22 cellular contexts compared by ENCODE assay signal in genomic region chr3:114538211-114538610, GRCh38.
"Had no signal": no experiment of that assay in that cellular context is flagged by ENCODE, and none has a peak within 500 bp of the region (broad histone marks: within the 10 kb centered on the region; RNA-seq: fewer than 3 reads in every experiment).

No MANE protein-coding gene starts in this region.

- H3K9me3 ChIP-seq: lower lobe of right lung, ovary, right atrium auricular region, stomach had no signal

- H3K27ac Mint-ChIP-seq: natural killer cell treated with Interleukin-12 subunit alpha and Interleukin-12 subunit beta and Interleukin-15 and Interleukin-18, amount 100 ng/mL, for 72 hours; neural progenitor cell; type B pancreatic cell had no signal

- ATAC-seq: left cardiac atrium; lower lobe of right lung; natural killer cell treated with Interleukin-12 subunit alpha and Interleukin-12 subunit beta and Interleukin-15 and Interleukin-18, amount 100 ng/mL, for 72 hours had no signal

- H3K4me3 ChIP-seq: dorsolateral prefrontal cortex, hepatocyte, left ventricle myocardium inferior, lower lobe of right lung, neural progenitor cell, ovary, right atrium auricular region, stomach had no signal

- H2AFZ ChIP-seq: hepatocyte, neural progenitor cell had no signal

- H3K36me3 ChIP-seq: left ventricle myocardium inferior, lower lobe of right lung, neural progenitor cell, ovary, right atrium auricular region, stomach had no signal

- FAIRE-seq: kidney, small intestine, urothelium cell line had no signal

- H3K27me3 ChIP-seq: dorsolateral prefrontal cortex, hepatocyte, neural progenitor cell, ovary, right atrium auricular region, stomach had no signal

- H3K9ac ChIP-seq: neural progenitor cell had no signal

- H3K36me3 Mint-ChIP-seq: neural progenitor cell had no signal

- H3K27ac ChIP-seq: dorsolateral prefrontal cortex, hepatocyte, left ventricle myocardium inferior, lower lobe of right lung, neural progenitor cell, ovary, right atrium auricular region, stomach had no signal

- H3K4me3 Mint-ChIP-seq: natural killer cell treated with Interleukin-12 subunit alpha and Interleukin-12 subunit beta and Interleukin-15 and Interleukin-18, amount 100 ng/mL, for 72 hours; neural progenitor cell; type B pancreatic cell had no signal

- H3K27me3 Mint-ChIP-seq: natural killer cell treated with Interleukin-12 subunit alpha and Interleukin-12 subunit beta and Interleukin-15 and Interleukin-18, amount 100 ng/mL, for 72 hours had no signal

- H3K4me2 ChIP-seq: hepatocyte, neural progenitor cell had no signal

- DNase-seq: dorsolateral prefrontal cortex; effector CD8-positive, alpha-beta T cell; foreskin melanocyte; head of caudate nucleus; kidney; left cardiac atrium; left ventricle myocardium inferior; lower lobe of right lung; mesenchymal stem cell; midbrain; nucleus accumbens; ovary; small intestine; stimulated activated CD4-positive, alpha-beta T cell treated with anti-CD3 and anti-CD28 coated beads, Interleukin-12 subunit alpha, Interleukin-12 subunit beta, amount 100 ng/mL, for 4 hours; stimulated activated naive CD4-positive, alpha-beta T cell; stomach had no signal

- H3K4me1 ChIP-seq: lower lobe of right lung, right atrium auricular region, stomach had no signal
